In the genomic region with DNA sequence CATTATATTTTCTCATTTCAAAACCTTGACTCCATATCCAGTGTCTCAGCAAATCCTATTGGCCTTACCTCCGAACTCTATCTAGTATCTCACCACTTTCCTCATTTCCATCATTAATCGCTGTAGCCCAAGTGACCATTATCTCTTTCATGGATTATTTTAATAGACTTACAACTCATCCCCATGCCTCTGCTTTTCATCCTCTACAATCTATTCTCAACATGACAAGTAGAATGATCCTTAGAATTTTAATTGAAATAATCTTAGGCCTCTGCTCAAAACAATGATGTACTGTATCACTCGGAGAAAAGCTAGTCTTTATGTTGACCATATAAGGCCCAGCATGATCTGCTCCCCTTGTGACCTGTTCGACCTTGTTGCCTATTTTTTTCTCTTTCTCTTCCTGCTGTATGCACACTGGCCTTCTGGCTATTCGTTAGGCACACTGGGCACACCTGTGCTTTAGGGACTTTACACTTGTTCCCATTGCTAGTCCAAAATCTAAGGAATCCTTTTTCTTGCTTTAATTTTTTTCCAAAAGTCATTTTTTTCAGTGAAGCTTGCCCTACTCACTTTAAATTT, we compare ENCODE assay signal across 12 cellular contexts. TPM values are rescaled to one million over a fixed set of nuclear protein-coding genes. Genes with fewer than 3 reads are reported as not detected.
DNase-seq lines count a peak whose midpoint lies in the region; ATAC-seq and TF ChIP-seq lines count a peak whose summit lies in the region.
"Had no signal": no experiment of that assay in that cellular context is flagged by ENCODE, and none has a peak within 500 bp of the region (broad histone marks: within the 10 kb centered on the region; RNA-seq: fewer than 3 reads in every experiment).

No MANE protein-coding gene starts in this region.

- H3K4me1 Mint-ChIP-seq in T-helper 1 cell treated with Interleukin-12 subunit alpha and Interleukin-12 subunit beta and Interleukin-4 antibody, amounts not matched to agents 30 μg/mL and 1 μg/mL, for 36 hours (ENCODE audit: low read depth), result peaks cover 40% of the 10 kb centered on the region

- intact Hi-C loops in esophagus squamous epithelium (cut with DNase I), result no loop called here

- H3K9me3 Mint-ChIP-seq in T-helper 1 cell treated with Interleukin-12 subunit alpha and Interleukin-12 subunit beta and Interleukin-4 antibody, amounts not matched to agents 30 μg/mL and 1 μg/mL, for 36 hours, result no peaks in the 10 kb centered on the region

- H3K4me3 ChIP-seq in OCI-LY3 (ENCODE audit: low read length), result peak overlapping the region; percentile 72
- H3K4me3 ChIP-seq in esophagus squamous epithelium, result no peak overlapping the region
- no peak overlapping the region for H3K4me3 ChIP-seq in smooth muscle cell
- H3K4me3 ChIP-seq: thyroid gland had no signal

- TF ChIP-seq POLR2A in esophagus squamous epithelium (IDR thresholded peaks at IDR 0.05), result no peak

- WGBS in esophagus squamous epithelium, 2 donors, result 88 to 91% methylated on average over 5 of the region's 5 CpGs
- 79% methylated on average over 5 of the region's 5 CpGs for WGBS in smooth muscle cell (ENCODE audit: low lambda C conversion rate)

- H3F3A ChIP-seq in smooth muscle cell (ENCODE audit: low read depth), result peaks cover 9% of the 10 kb centered on the region

- H2AFZ ChIP-seq in OCI-LY3 (ENCODE audit: low read depth, low read length), result no peak overlapping the region
- peak overlapping the region; percentile 58 for H2AFZ ChIP-seq in smooth muscle cell (ENCODE audit: low read depth)

- H3K27me3 ChIP-seq in OCI-LY3 (ENCODE audit: low read depth, low read length) (no peaks in the 10 kb centered on the region), esophagus squamous epithelium (no peaks in the 10 kb centered on the region), smooth muscle cell (ENCODE audit: low read depth) (no peaks in the 10 kb centered on the region)
- H3K27me3 ChIP-seq: thyroid gland had no signal

- H3K79me2 ChIP-seq in OCI-LY3 (ENCODE audit: low read length) (peaks cover 78% of the 10 kb centered on the region), smooth muscle cell (ENCODE audit: low read depth) (no peaks in the 10 kb centered on the region)

- peaks cover 25% of the 10 kb centered on the region for H3K36me3 Mint-ChIP-seq in T-helper 1 cell treated with Interleukin-12 subunit alpha and Interleukin-12 subunit beta and Interleukin-4 antibody, amounts not matched to agents 30 μg/mL and 1 μg/mL, for 36 hours (ENCODE audit: low read depth)

- no peaks in the 10 kb centered on the region for H4K20me1 ChIP-seq in OCI-LY3 (ENCODE audit: insufficient read depth, low read length)
- no peaks in the 10 kb centered on the region for H4K20me1 ChIP-seq in smooth muscle cell (ENCODE audit: low read depth)

- DNase-seq in T-helper 1 cell, result no peak
- no peak for DNase-seq in esophagus squamous epithelium (lab: John Stamatoyannopoulos, UW)
- DNase-seq in smooth muscle cell (lab: John Stamatoyannopoulos, UW; ENCODE audit: unreplicated experiment), result no peak
- no peak for DNase-seq in NCI-H69 (lab: John Stamatoyannopoulos, UW)
- no peak for DNase-seq in H4 (ENCODE audit: low spot score)
- DNase-seq: amniotic stem cell, NCI-H1417 had no signal

- H3K4me1 ChIP-seq in OCI-LY3 (ENCODE audit: low read length) (peaks cover 92% of the 10 kb centered on the region), esophagus squamous epithelium (peaks cover 0 to 59% (median 3%) of the 10 kb centered on the region in 3 donors), smooth muscle cell (ENCODE audit: low read depth) (peaks cover 26% of the 10 kb centered on the region)

- H3K4me2 ChIP-seq in OCI-LY3 (ENCODE audit: low read length) (peak overlapping the region; percentile 95), smooth muscle cell (no peak overlapping the region)

- H3K9me3 ChIP-seq in OCI-LY3 (ENCODE audit: insufficient read depth, low read length) (no peaks in the 10 kb centered on the region), esophagus squamous epithelium (no peaks in the 10 kb centered on the region), smooth muscle cell (replicated peaks; ENCODE audit: low read depth) (no peaks in the 10 kb centered on the region)
- H3K9me3 ChIP-seq: thyroid gland had no signal

- H3K27ac Mint-ChIP-seq in T-helper 1 cell treated with Interleukin-12 subunit alpha and Interleukin-12 subunit beta and Interleukin-4 antibody, amounts not matched to agents 30 μg/mL and 1 μg/mL, for 36 hours, result peak overlapping the region; percentile 62

- H3K9ac ChIP-seq in OCI-LY3 (ENCODE audit: low read length) (peak overlapping the region; percentile 72), smooth muscle cell (ENCODE audit: low read depth) (no peak overlapping the region)

- H3K36me3 ChIP-seq in OCI-LY3 (replicated peaks; ENCODE audit: low read depth, low read length) (peaks cover 13% of the 10 kb centered on the region), esophagus squamous epithelium (peaks cover 0 to 6% (median 0%) of the 10 kb centered on the region in 3 donors), smooth muscle cell (ENCODE audit: low read depth) (no peaks in the 10 kb centered on the region)
- H3K36me3 ChIP-seq: thyroid gland had no signal

- TF ChIP-seq CTCF in OCI-LY3 (IDR thresholded peaks at IDR 0.05; ENCODE audit: low read depth, low read length), result no peak
- TF ChIP-seq CTCF in esophagus squamous epithelium (IDR thresholded peaks at IDR 0.05), result no peak
- no peak for TF ChIP-seq CTCF in smooth muscle cell (IDR thresholded peaks at IDR 0.05; ENCODE audit: borderline replicate concordance, insufficient read depth, poor library complexity, severe bottlenecking)

- no peaks in the 10 kb centered on the region for H3K27me3 Mint-ChIP-seq in T-helper 1 cell treated with Interleukin-12 subunit alpha and Interleukin-12 subunit beta and Interleukin-4 antibody, amounts not matched to agents 30 μg/mL and 1 μg/mL, for 36 hours (ENCODE audit: low read depth)

- peak overlapping the region; percentile 93 for H3K27ac ChIP-seq in OCI-LY3 (ENCODE audit: low read length)
- peak overlapping the region; percentile 51 to 75 (median 60) for H3K27ac ChIP-seq in esophagus squamous epithelium
- peak overlapping the region; percentile 10 for H3K27ac ChIP-seq in smooth muscle cell (ENCODE audit: low read depth)

- peak overlapping the region; percentile 20 for H3K4me3 Mint-ChIP-seq in T-helper 1 cell treated with Interleukin-12 subunit alpha and Interleukin-12 subunit beta and Interleukin-4 antibody, amounts not matched to agents 30 μg/mL and 1 μg/mL, for 36 hours

- ATAC-seq in GM18909 (IDR thresholded peaks at IDR 0.05; ENCODE audit: poor library complexity, unreplicated experiment), result no peak

RNA-seq across cellular contexts. Expression of gene DNAJC15, which starts 21.4 kb away (rescaled TPM):
- total RNA-seq in esophagus squamous epithelium (10 to 100 TPM in 2 of 4 donors, 1 to 10 TPM in 2; 2.9 to 15.0 (median 9.0) TPM), smooth muscle cell (4.3 and 4.4 TPM in 2 replicates)
- polyA plus RNA-seq in smooth muscle cell, result 6.9 and 15.6 TPM in 2 replicates
- 22.9 and 23.0 TPM in 2 replicates for total RNA-seq in H4 (2014; rRNA removed; shearing (Covaris generic))

RNA-seq across cellular contexts. Expression of gene EPSTI1, which starts 52.8 kb away (rescaled TPM):
- total RNA-seq in esophagus squamous epithelium (10 to 100 TPM in 1 of 4 donors, 1 to 10 TPM in 3; 1.1 to 10.2 (median 5.8) TPM), smooth muscle cell (3.3 and 13.9 TPM in 2 replicates)
- polyA plus RNA-seq in smooth muscle cell, result 2.4 and 9.1 TPM in 2 replicates
- total RNA-seq in H4 (2014; rRNA removed; shearing (Covaris generic)), result 5.4 and 6.0 TPM in 2 replicates
- total RNA-seq: A673 had no signal

Comparison
In these comparisons a context has a peak if more than half of its experiments do, and no peak if none do; other contexts are left out.
1. H3K27ac ChIP-seq: peak in every context shown above with its lines; median percentile 93 in OCI-LY3; 60 in esophagus squamous epithelium; 10 in smooth muscle cell.